28 cellular contexts compared by ENCODE assay signal in genomic region chr12:104840262-104840661, GRCh38.
"Had no signal": no experiment of that assay in that cellular context is flagged by ENCODE, and none has a peak within 500 bp of the region (broad histone marks: within the 10 kb centered on the region; RNA-seq: fewer than 3 reads in every experiment).

No MANE protein-coding gene starts in this region.

- H3K36me3 Mint-ChIP-seq: mesothelial cell of epicardium had no signal

- H3K27ac ChIP-seq: colonic mucosa, epithelial cell of prostate, esophagus squamous epithelium, gastrocnemius medialis, heart right ventricle, left lung, lower lobe of right lung had no signal

- H3K36me3 ChIP-seq: colonic mucosa, esophagus squamous epithelium, gastrocnemius medialis, heart right ventricle, left lung, lower lobe of right lung had no signal

- H3K27me3 ChIP-seq: colonic mucosa, esophagus squamous epithelium, gastrocnemius medialis, heart right ventricle, left lung had no signal

- H3K4me3 Mint-ChIP-seq: dendritic cell treated with granulocyte-macrophage colony-stimulating factor and Interleukin-4, amounts not matched to agents 40 ng/mL and 50 ng/mL, for 4 days; effector memory CD8-positive, alpha-beta T cell; endodermal cell; mesothelial cell of epicardium; naive B cell had no signal

- H3K9me3 ChIP-seq: colonic mucosa, esophagus squamous epithelium, gastrocnemius medialis, heart right ventricle, left lung, lower lobe of right lung, mucosa of descending colon had no signal

- H3K4me3 ChIP-seq: colonic mucosa, esophagus squamous epithelium, gastrocnemius medialis, heart right ventricle, left lung, lower lobe of right lung, mucosa of descending colon had no signal

- H3K4me1 ChIP-seq: colonic mucosa, esophagus squamous epithelium, gastrocnemius medialis, heart right ventricle, left lung, lower lobe of right lung had no signal

- H3K4me1 Mint-ChIP-seq: endodermal cell, naive B cell had no signal

- ATAC-seq: effector memory CD8-positive, alpha-beta T cell; esophagus mucosa; gastrocnemius medialis; heart right ventricle; left cardiac atrium; left lung; left ventricle myocardium superior; lower lobe of right lung; mucosa of descending colon had no signal

- FAIRE-seq: endometrium, islet of Langerhans, keratinocyte had no signal

- DNase-seq: colonic mucosa; cortex of kidney; effector CD8-positive, alpha-beta T cell; effector memory CD8-positive, alpha-beta T cell; endodermal cell; erythroblast; esophagus squamous epithelium; foreskin fibroblast; foreskin melanocyte; gastrocnemius medialis; glutamatergic neuron; head of caudate nucleus; heart right ventricle; hippocampal formation; left cardiac atrium; left lung; left ventricle myocardium superior; lower lobe of right lung; mesenchymal stem cell; mucosa of descending colon; naive B cell had no signal

- H3K27ac Mint-ChIP-seq: dendritic cell treated with granulocyte-macrophage colony-stimulating factor and Interleukin-4, amounts not matched to agents 40 ng/mL and 50 ng/mL, for 4 days; effector memory CD8-positive, alpha-beta T cell; endodermal cell; mesothelial cell of epicardium; naive B cell had no signal

- H3K27me3 Mint-ChIP-seq: dendritic cell treated with granulocyte-macrophage colony-stimulating factor and Interleukin-4, amounts not matched to agents 40 ng/mL and 50 ng/mL, for 4 days; naive B cell had no signal
